ENCODE assay signal across 10 cellular contexts in genomic region chrX:40644175-40644574, GRCh38. TPM values are rescaled to one million over a fixed set of nuclear protein-coding genes. Genes with fewer than 3 reads are reported as not detected.
DNase-seq lines count a peak whose midpoint lies in the region; ATAC-seq and TF ChIP-seq lines count a peak whose summit lies in the region.
"Had no signal": no experiment of that assay in that cellular context is flagged by ENCODE, and none has a peak within 500 bp of the region (broad histone marks: within the 10 kb centered on the region; RNA-seq: fewer than 3 reads in every experiment).

No MANE protein-coding gene starts in this region.

- DNase-seq in NCI-H2029 (lab: John Stamatoyannopoulos, UW) (peak; percentile 0), NCI-H2029 treated with DMSO at 0.1 percent for 48 hours (lab: John Stamatoyannopoulos, UW) (no peak), heart right ventricle (no peak), stromal cell of bone marrow (ENCODE audit: low read depth) (peak; percentile 31), activated gamma-delta T cell treated with Interleukin-2 at 50 U/mL for 16 hours (no peak), NCI-H2107 (lab: John Stamatoyannopoulos, UW) (no peak)
- DNase-seq: NCI-H187 had no signal

- TF ChIP-seq CTCF in WI38 (IDR thresholded peaks at IDR 0.05; ENCODE audit: low read depth, low read length) = no peak
- TF ChIP-seq CTCF in heart right ventricle (IDR thresholded peaks at IDR 0.05) = no peak

- peak overlapping the region; percentile 56; the same call in 1 of the 2 replicates for H3K4me3 ChIP-seq in WI38 (ENCODE audit: low read depth, low read length)
- H3K4me3 ChIP-seq in heart right ventricle = peak overlapping the region in 9 of 10 donors; percentile 14 to 53 (median 43)

- intact Hi-C loops in heart right ventricle (cut with DNase I) = loop anchor here in 3 of 10 donors (10.0 kb wide), 1 partner anchor 99 kb away; no protein-coding TSS in a partner anchor

- peaks cover 0 to 68% (median 28%) of the 10 kb centered on the region in 9 donors for H3K4me1 ChIP-seq in heart right ventricle

- peaks cover 0 to 22% (median 0%) of the 10 kb centered on the region in 7 donors for H3K27me3 ChIP-seq in heart right ventricle

- peaks cover 0 to 29% (median 0%) of the 10 kb centered on the region in 9 donors for H3K36me3 ChIP-seq in heart right ventricle

- ATAC-seq in heart right ventricle (peak in 1 of 8 donors; percentile 25), GM21528 (IDR thresholded peaks at IDR 0.05; ENCODE audit: low FRiP score, unreplicated experiment) (no peak)

- H3K27ac ChIP-seq in heart right ventricle = peak overlapping the region in 8 of 10 donors; percentile 69 to 87 (median 76)
- H3K27ac ChIP-seq: 22Rv1 had no signal

- WGBS in heart right ventricle, 2 donors = 50 to 58% methylated on average over 5 of the region's 5 CpGs

- H3K9me3 ChIP-seq in heart right ventricle = no peaks in the 10 kb centered on the region

RNA-seq across cellular contexts. Expression of gene CXorf38, which starts 3.2 kb away (rescaled TPM):
- 10 to 100 TPM in 1 of 10 donors, 1 to 10 TPM in 9; 3.4 to 11.9 (median 4.9) TPM for total RNA-seq in heart right ventricle
- polyA plus RNA-seq in heart right ventricle = 1 to 10 TPM; 2.6 to 4.0 TPM

RNA-seq across cellular contexts. Expression of gene MPC1L, which starts 20.9 kb away (rescaled TPM):
- total RNA-seq in heart right ventricle = not detected
- not detected for polyA plus RNA-seq in heart right ventricle

Comparison
In these comparisons a context has a peak if more than half of its experiments do, and no peak if none do; other contexts are left out.
1. DNase-seq: peak in NCI-H2029 (single experiment) and stromal cell of bone marrow (single experiment); none in NCI-H2029 treated with DMSO at 0.1 percent for 48 hours (single experiment), heart right ventricle (0 of 2), activated gamma-delta T cell treated with Interleukin-2 at 50 U/mL for 16 hours (single experiment) and NCI-H2107 (single experiment).